ENCODE assay signal across 1 cellular context in genomic region chr17:45146616-45147101, GRCh38.
TF ChIP-seq lines count a peak whose summit lies in the region.

No MANE protein-coding gene starts in this region.

TF ChIP-seq in K562, 482 proteins besides CTCF, POLR2A, EP300 and RAD21 (continued from another document and continues in another):
- TF ChIP-seq, protein P1, sequence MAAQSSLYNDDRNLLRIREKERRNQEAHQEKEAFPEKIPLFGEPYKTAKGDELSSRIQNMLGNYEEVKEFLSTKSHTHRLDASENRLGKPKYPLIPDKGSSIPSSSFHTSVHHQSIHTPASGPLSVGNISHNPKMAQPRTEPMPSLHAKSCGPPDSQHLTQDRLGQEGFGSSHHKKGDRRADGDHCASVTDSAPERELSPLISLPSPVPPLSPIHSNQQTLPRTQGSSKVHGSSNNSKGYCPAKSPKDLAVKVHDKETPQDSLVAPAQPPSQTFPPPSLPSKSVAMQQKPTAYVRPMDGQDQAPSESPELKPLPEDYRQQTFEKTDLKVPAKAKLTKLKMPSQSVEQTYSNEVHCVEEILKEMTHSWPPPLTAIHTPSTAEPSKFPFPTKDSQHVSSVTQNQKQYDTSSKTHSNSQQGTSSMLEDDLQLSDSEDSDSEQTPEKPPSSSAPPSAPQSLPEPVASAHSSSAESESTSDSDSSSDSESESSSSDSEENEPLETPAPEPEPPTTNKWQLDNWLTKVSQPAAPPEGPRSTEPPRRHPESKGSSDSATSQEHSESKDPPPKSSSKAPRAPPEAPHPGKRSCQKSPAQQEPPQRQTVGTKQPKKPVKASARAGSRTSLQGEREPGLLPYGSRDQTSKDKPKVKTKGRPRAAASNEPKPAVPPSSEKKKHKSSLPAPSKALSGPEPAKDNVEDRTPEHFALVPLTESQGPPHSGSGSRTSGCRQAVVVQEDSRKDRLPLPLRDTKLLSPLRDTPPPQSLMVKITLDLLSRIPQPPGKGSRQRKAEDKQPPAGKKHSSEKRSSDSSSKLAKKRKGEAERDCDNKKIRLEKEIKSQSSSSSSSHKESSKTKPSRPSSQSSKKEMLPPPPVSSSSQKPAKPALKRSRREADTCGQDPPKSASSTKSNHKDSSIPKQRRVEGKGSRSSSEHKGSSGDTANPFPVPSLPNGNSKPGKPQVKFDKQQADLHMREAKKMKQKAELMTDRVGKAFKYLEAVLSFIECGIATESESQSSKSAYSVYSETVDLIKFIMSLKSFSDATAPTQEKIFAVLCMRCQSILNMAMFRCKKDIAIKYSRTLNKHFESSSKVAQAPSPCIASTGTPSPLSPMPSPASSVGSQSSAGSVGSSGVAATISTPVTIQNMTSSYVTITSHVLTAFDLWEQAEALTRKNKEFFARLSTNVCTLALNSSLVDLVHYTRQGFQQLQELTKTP (IDR thresholded peaks at IDR 0.05; ENCODE audit: low read depth in 1 of 2, partially characterized antibody in 2 of 2), result peak in 1 of 2 experiments; percentile 54
- TF ChIP-seq PKNOX1 (IDR thresholded peaks at IDR 0.05) (peak; percentile 70), TRIM28 (IDR thresholded peaks at IDR 0.05) (no peak), SMARCE1 (IDR thresholded peaks at IDR 0.05) (peak; percentile 65; the same call in 1 of the 2 replicates), ZNF79 (CRISPR knock-in tag; IDR thresholded peaks at IDR 0.05; ENCODE audit: low read depth) (no peak), MTA1 (IDR thresholded peaks at IDR 0.05; ENCODE audit: borderline replicate concordance) (peak; percentile 33; the same call in 1 of the 2 replicates), EHMT2 (IDR thresholded peaks at IDR 0.05) (no peak), TCF15 (CRISPR knock-in tag; IDR thresholded peaks at IDR 0.05) (no peak; the same call in 1 of the 2 replicates), BRD4 (IDR thresholded peaks at IDR 0.05) (no peak), ZNF780A (CRISPR knock-in tag; IDR thresholded peaks at IDR 0.05) (no peak), EP400 (IDR thresholded peaks at IDR 0.05) (peak; percentile 60), KDM2B (CRISPR knock-in tag; IDR thresholded peaks at IDR 0.05) (no peak), GATAD2A (IDR thresholded peaks at IDR 0.05) (no peak), NR4A1 (CRISPR knock-in tag; IDR thresholded peaks at IDR 0.05) (no peak), NR4A1 (tag; IDR thresholded peaks at IDR 0.05) (no peak), ZNF740 (CRISPR knock-in tag; IDR thresholded peaks at IDR 0.05) (no peak; the same call in 1 of the 2 replicates), ZNF740 (tag; IDR thresholded peaks at IDR 0.05) (peak in 1 of 2 experiments; percentile 76; a peak in 1 of 4 replicates), DDX20 (tag; IDR thresholded peaks at IDR 0.05; ENCODE audit: low read depth) (peak; percentile 65; the same call in 1 of the 2 replicates), ZNF639 (CRISPR knock-in tag; conservative IDR thresholded peaks at IDR 0.05 in 1 of 2, IDR thresholded peaks at IDR 0.05 in 1 of 2) (no peak; a peak in 1 of 4 replicates), GTF3C2 (IDR thresholded peaks at IDR 0.05; ENCODE audit: borderline replicate concordance, extremely low read depth, insufficient read length) (no peak), PURB (CRISPR knock-in tag; IDR thresholded peaks at IDR 0.05; ENCODE audit: low read depth) (no peak), KDM5B (IDR thresholded peaks at IDR 0.05; ENCODE audit: insufficient replicate concordance, low read depth, low read length) (peak; percentile 43), ZNF695 (CRISPR knock-in tag; IDR thresholded peaks at IDR 0.05) (no peak), ATF4 (CRISPR knock-in tag; IDR thresholded peaks at IDR 0.05) (no peak), PBX2 (CRISPR knock-in tag; IDR thresholded peaks at IDR 0.05; ENCODE audit: low read depth) (no peak), PBX2 (tag; conservative IDR thresholded peaks at IDR 0.05; ENCODE audit: low read depth) (peak; percentile 63), ZNF282 (CRISPR knock-in tag; IDR thresholded peaks at IDR 0.05) (no peak), ZNF717 (CRISPR knock-in tag; IDR thresholded peaks at IDR 0.05) (no peak), TAF1 (IDR thresholded peaks at IDR 0.05; ENCODE audit: control insufficient read depth, extremely low read depth, insufficient read depth, low read length, severe bottlenecking) (peak; percentile 37), HDAC8 (tag; IDR thresholded peaks at IDR 0.05) (no peak), SAFB (IDR thresholded peaks at IDR 0.05; ENCODE audit: borderline replicate concordance, low read depth, low read length) (no peak), NKRF (IDR thresholded peaks at IDR 0.05; ENCODE audit: borderline replicate concordance) (no peak; the same call in 1 of the 2 replicates), GABPA (tag; conservative IDR thresholded peaks at IDR 0.05; ENCODE audit: low read depth) (no peak), ZNF3 (CRISPR knock-in tag; IDR thresholded peaks at IDR 0.05) (no peak), HDAC1 (IDR thresholded peaks at IDR 0.05) (peak in 1 of 2 experiments; percentile 87; a peak in 2 of 4 replicates), THAP7 (CRISPR knock-in tag; IDR thresholded peaks at IDR 0.05) (no peak), TCFL5 (CRISPR knock-in tag; conservative IDR thresholded peaks at IDR 0.05) (no peak), CBFA2T3 (IDR thresholded peaks at IDR 0.05) (peak; percentile 47), MAZ (CRISPR knock-in tag; conservative IDR thresholded peaks at IDR 0.05 in 1 of 2, IDR thresholded peaks at IDR 0.05 in 1 of 2) (0 out of 4 replicates have a peak, but pooled peaks of 1 of the 2 experiments have one; percentile 53), FIP1L1 (IDR thresholded peaks at IDR 0.05; ENCODE audit: low read depth, low read length, poor library complexity, severe bottlenecking) (no peak), LARP7 (IDR thresholded peaks at IDR 0.05) (no peak), FUS (optimal IDR thresholded peaks at IDR 0.05; ENCODE audit: low read depth, low read length) (no peak)
- TF ChIP-seq, protein P2, sequence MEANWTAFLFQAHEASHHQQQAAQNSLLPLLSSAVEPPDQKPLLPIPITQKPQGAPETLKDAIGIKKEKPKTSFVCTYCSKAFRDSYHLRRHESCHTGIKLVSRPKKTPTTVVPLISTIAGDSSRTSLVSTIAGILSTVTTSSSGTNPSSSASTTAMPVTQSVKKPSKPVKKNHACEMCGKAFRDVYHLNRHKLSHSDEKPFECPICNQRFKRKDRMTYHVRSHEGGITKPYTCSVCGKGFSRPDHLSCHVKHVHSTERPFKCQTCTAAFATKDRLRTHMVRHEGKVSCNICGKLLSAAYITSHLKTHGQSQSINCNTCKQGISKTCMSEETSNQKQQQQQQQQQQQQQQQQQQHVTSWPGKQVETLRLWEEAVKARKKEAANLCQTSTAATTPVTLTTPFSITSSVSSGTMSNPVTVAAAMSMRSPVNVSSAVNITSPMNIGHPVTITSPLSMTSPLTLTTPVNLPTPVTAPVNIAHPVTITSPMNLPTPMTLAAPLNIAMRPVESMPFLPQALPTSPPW (CRISPR knock-in tag; IDR thresholded peaks at IDR 0.05), result no peak; the same call in 1 of the 2 replicates
- TF ChIP-seq, protein P3, sequence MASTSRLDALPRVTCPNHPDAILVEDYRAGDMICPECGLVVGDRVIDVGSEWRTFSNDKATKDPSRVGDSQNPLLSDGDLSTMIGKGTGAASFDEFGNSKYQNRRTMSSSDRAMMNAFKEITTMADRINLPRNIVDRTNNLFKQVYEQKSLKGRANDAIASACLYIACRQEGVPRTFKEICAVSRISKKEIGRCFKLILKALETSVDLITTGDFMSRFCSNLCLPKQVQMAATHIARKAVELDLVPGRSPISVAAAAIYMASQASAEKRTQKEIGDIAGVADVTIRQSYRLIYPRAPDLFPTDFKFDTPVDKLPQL (IDR thresholded peaks at IDR 0.05; ENCODE audit: extremely low read depth, insufficient read length), result no peak
